1 cellular context compared by ENCODE assay signal in the genomic region with DNA sequence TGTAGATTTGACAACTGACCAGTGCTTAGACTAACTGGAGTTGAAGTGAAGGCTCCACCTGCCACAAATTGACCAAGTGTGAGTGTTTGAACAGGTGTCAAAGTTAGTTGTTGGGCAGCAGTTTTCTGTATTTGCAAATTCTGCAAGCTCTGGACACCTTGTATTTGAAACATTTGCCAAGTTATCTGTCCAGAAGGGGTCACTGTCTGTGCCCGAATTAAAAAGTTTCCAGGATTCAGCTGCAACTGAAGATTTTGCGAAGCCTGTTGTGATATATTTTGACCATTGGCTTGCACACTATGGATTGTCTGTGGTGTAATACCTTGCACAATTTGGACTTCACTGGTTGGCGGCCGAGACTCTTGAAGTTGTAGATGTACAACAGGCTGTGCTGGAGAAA.
TF ChIP-seq lines count a peak whose summit lies in the region.

No MANE protein-coding gene starts in this region.

TF ChIP-seq in GM23338, 12 proteins besides CTCF, POLR2A, EP300 and RAD21 (continued from another document):
- TF ChIP-seq, protein P1, sequence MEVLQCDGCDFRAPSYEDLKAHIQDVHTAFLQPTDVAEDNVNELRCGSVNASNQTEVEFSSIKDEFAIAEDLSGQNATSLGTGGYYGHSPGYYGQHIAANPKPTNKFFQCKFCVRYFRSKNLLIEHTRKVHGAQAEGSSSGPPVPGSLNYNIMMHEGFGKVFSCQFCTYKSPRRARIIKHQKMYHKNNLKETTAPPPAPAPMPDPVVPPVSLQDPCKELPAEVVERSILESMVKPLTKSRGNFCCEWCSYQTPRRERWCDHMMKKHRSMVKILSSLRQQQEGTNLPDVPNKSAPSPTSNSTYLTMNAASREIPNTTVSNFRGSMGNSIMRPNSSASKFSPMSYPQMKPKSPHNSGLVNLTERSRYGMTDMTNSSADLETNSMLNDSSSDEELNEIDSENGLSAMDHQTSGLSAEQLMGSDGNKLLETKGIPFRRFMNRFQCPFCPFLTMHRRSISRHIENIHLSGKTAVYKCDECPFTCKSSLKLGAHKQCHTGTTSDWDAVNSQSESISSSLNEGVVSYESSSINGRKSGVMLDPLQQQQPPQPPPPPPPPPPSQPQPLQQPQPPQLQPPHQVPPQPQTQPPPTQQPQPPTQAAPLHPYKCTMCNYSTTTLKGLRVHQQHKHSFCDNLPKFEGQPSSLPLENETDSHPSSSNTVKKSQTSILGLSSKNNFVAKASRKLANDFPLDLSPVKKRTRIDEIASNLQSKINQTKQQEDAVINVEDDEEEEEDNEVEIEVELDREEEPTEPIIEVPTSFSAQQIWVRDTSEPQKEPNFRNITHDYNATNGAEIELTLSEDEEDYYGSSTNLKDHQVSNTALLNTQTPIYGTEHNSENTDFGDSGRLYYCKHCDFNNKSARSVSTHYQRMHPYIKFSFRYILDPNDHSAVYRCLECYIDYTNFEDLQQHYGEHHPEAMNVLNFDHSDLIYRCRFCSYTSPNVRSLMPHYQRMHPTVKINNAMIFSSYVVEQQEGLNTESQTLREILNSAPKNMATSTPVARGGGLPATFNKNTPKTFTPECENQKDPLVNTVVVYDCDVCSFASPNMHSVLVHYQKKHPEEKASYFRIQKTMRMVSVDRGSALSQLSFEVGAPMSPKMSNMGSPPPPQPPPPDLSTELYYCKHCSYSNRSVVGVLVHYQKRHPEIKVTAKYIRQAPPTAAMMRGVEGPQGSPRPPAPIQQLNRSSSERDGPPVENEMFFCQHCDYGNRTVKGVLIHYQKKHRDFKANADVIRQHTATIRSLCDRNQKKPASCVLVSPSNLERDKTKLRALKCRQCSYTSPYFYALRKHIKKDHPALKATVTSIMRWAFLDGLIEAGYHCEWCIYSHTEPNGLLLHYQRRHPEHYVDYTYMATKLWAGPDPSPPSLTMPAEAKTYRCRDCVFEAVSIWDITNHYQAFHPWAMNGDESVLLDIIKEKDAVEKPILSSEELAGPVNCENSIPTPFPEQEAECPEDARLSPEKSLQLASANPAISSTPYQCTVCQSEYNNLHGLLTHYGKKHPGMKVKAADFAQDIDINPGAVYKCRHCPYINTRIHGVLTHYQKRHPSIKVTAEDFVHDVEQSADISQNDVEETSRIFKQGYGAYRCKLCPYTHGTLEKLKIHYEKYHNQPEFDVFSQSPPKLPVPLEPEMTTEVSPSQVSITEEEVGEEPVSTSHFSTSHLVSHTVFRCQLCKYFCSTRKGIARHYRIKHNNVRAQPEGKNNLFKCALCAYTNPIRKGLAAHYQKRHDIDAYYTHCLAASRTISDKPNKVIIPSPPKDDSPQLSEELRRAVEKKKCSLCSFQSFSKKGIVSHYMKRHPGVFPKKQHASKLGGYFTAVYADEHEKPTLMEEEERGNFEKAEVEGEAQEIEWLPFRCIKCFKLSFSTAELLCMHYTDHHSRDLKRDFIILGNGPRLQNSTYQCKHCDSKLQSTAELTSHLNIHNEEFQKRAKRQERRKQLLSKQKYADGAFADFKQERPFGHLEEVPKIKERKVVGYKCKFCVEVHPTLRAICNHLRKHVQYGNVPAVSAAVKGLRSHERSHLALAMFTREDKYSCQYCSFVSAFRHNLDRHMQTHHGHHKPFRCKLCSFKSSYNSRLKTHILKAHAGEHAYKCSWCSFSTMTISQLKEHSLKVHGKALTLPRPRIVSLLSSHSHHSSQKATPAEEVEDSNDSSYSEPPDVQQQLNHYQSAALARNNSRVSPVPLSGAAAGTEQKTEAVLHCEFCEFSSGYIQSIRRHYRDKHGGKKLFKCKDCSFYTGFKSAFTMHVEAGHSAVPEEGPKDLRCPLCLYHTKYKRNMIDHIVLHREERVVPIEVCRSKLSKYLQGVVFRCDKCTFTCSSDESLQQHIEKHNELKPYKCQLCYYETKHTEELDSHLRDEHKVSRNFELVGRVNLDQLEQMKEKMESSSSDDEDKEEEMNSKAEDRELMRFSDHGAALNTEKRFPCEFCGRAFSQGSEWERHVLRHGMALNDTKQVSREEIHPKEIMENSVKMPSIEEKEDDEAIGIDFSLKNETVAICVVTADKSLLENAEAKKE (CRISPR knock-in tag; IDR thresholded peaks at IDR 0.05): no peak
- TF ChIP-seq EZH2 (IDR thresholded peaks at IDR 0.05; ENCODE audit: low read depth, unreplicated experiment) (no peak), EZH2phosphoT487 (IDR thresholded peaks at IDR 0.05; ENCODE audit: unreplicated experiment) (no peak), ZNF331 (CRISPR knock-in tag; IDR thresholded peaks at IDR 0.05; ENCODE audit: low read depth) (no peak)
- TF ChIP-seq, protein P2, sequence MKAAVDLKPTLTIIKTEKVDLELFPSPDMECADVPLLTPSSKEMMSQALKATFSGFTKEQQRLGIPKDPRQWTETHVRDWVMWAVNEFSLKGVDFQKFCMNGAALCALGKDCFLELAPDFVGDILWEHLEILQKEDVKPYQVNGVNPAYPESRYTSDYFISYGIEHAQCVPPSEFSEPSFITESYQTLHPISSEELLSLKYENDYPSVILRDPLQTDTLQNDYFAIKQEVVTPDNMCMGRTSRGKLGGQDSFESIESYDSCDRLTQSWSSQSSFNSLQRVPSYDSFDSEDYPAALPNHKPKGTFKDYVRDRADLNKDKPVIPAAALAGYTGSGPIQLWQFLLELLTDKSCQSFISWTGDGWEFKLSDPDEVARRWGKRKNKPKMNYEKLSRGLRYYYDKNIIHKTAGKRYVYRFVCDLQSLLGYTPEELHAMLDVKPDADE (IDR thresholded peaks at IDR 0.05): no peak
- TF ChIP-seq, protein P3, sequence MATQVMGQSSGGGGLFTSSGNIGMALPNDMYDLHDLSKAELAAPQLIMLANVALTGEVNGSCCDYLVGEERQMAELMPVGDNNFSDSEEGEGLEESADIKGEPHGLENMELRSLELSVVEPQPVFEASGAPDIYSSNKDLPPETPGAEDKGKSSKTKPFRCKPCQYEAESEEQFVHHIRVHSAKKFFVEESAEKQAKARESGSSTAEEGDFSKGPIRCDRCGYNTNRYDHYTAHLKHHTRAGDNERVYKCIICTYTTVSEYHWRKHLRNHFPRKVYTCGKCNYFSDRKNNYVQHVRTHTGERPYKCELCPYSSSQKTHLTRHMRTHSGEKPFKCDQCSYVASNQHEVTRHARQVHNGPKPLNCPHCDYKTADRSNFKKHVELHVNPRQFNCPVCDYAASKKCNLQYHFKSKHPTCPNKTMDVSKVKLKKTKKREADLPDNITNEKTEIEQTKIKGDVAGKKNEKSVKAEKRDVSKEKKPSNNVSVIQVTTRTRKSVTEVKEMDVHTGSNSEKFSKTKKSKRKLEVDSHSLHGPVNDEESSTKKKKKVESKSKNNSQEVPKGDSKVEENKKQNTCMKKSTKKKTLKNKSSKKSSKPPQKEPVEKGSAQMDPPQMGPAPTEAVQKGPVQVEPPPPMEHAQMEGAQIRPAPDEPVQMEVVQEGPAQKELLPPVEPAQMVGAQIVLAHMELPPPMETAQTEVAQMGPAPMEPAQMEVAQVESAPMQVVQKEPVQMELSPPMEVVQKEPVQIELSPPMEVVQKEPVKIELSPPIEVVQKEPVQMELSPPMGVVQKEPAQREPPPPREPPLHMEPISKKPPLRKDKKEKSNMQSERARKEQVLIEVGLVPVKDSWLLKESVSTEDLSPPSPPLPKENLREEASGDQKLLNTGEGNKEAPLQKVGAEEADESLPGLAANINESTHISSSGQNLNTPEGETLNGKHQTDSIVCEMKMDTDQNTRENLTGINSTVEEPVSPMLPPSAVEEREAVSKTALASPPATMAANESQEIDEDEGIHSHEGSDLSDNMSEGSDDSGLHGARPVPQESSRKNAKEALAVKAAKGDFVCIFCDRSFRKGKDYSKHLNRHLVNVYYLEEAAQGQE (IDR thresholded peaks at IDR 0.05; ENCODE audit: unreplicated experiment): no peak
